In genomic region chr4:78776031-78776728, GRCh38 we compare ENCODE assay signal across 8 cellular contexts. TPM values are rescaled to one million over a fixed set of nuclear protein-coding genes. Genes with fewer than 3 reads are reported as not detected.
DNase-seq lines count a peak whose midpoint lies in the region; ATAC-seq, FAIRE-seq and TF ChIP-seq lines count a peak whose summit lies in the region.

TSS of gene BMP2K (plus strand) at chr4:78776350. CDS start at chr4:78776544, 194 bp downstream.

- H3K27ac ChIP-seq in endothelial cell of umbilical vein (ENCODE audit: insufficient read depth, low read depth, low read length), result peak within 1 kb of the TSS; percentile 97

- no peaks in the 10 kb centered on the region for H3K9me1 ChIP-seq in endothelial cell of umbilical vein (replicated peaks; ENCODE audit: control insufficient read depth, extremely low read depth, insufficient read depth, low read length)

- H3K36me3 ChIP-seq in endothelial cell of umbilical vein (ENCODE audit: control insufficient read depth in 2 of 2, extremely low read depth in 1 of 2, insufficient read depth in 2 of 2, low read length in 2 of 2), result no peaks in the 10 kb centered on the region

- H3K9ac ChIP-seq in endothelial cell of umbilical vein (replicated peaks; ENCODE audit: extremely low read depth, insufficient read depth, low read length), result peak within 1 kb of the TSS; percentile 98

- H3K27me3 ChIP-seq in endothelial cell of umbilical vein (ENCODE audit: control insufficient read depth in 2 of 2, insufficient read depth in 2 of 2, low read length in 2 of 2) (no peaks in the 10 kb centered on the region), mononuclear cell (ENCODE audit: insufficient read depth, low read length) (no peaks in the 10 kb centered on the region)

- dilution Hi-C loops in endothelial cell of umbilical vein (cut with MboI; ENCODE audit: extremely low pct_ligation_motif_present, low sequenced_read_pairs), result no loop called here

- H3K4me3 ChIP-seq in endothelial cell of umbilical vein (replicated peaks in 1 of 3; ENCODE audit: insufficient read depth in 1 of 3, low read depth in 1 of 3, low read length in 3 of 3) (peak within 1 kb of the TSS; percentile 89 to 99 (median 91)), mononuclear cell (ENCODE audit: low read length) (peak within 1 kb of the TSS; percentile 89)

- in situ Hi-C loops in GM18951 (cut with MboI; ENCODE audit: low sequenced_read_pairs, unreplicated experiment), result loop anchor here (10.0 kb wide), 1 partner anchor 161 kb away; no protein-coding TSS in a partner anchor

- DNase-seq in C1 segment of cervical spinal cord (lab: John Stamatoyannopoulos, UW) (peak in 13 of 14 donors; percentile 46 to 97 (median 91)), NOMO-1 treated with DMSO at 0.1 percent for 48 hours (lab: John Stamatoyannopoulos, UW; ENCODE audit: unreplicated experiment) (peak; percentile 77), endothelial cell of umbilical vein (ENCODE audit: low read depth, low spot score) (peak; percentile 80)
- peak; percentile 88 for DNase-seq in activated CD8-positive, alpha-beta memory T cell treated with anti-CD3 and anti-CD28 coated beads, Interleukin-2, amount 50 U/mL, for 48 hours
- DNase-seq in stimulated activated CD8-positive, alpha-beta memory T cell treated with anti-CD3 and anti-CD28 coated beads, Interleukin-4, amount 100 ng/mL, for 1 hour (ENCODE audit: low read depth in 2 of 2, low spot score in 1 of 2), result peak; percentile 56 to 63

- CTCF ChIA-PET in endothelial cell of umbilical vein (lab: Charles Lee), result interaction anchor here (0.8 to 2.8 kb wide), 16 partner anchors 11 to 207 kb away, joined by 3 to 28 read pairs (median 4); no protein-coding TSS in a partner anchor

- intact Hi-C loops in endothelial cell of umbilical vein (cut with micrococcal nuclease), result loop anchor here (2.0 to 5.0 kb wide), 4 partner anchors 55 to 913 kb away; partner anchors contain the start of genes ANXA3 and MRPL1

- H2AFZ ChIP-seq in endothelial cell of umbilical vein (ENCODE audit: low read depth, low read length), result peak within 1 kb of the TSS; percentile 88

- H3K79me2 ChIP-seq in endothelial cell of umbilical vein (ENCODE audit: control insufficient read depth, insufficient read depth, low read length), result peaks cover 47% of the 10 kb centered on the region

- H3K9me3 ChIP-seq in endothelial cell of umbilical vein (replicated peaks; ENCODE audit: control insufficient read depth, insufficient read depth, low read length) (no peaks in the 10 kb centered on the region), mononuclear cell (ENCODE audit: low read depth, low read length) (no peaks in the 10 kb centered on the region)

- peaks cover 6% of the 10 kb centered on the region for H4K20me1 ChIP-seq in endothelial cell of umbilical vein (replicated peaks; ENCODE audit: control insufficient read depth, extremely low read depth, insufficient read depth, low read length)

- H3K4me1 ChIP-seq in endothelial cell of umbilical vein (ENCODE audit: control insufficient read depth, extremely low read depth, insufficient read depth, low read length) (peaks cover 24% of the 10 kb centered on the region), mononuclear cell (ENCODE audit: insufficient read depth, low read length) (peaks cover 35% of the 10 kb centered on the region)

- TF ChIP-seq POLR2A in GM18951 (IDR thresholded peaks at IDR 0.05; ENCODE audit: extremely low read depth, insufficient read depth, insufficient read length) (peak; percentile 87), endothelial cell of umbilical vein (IDR thresholded peaks at IDR 0.05; ENCODE audit: low read depth, low read length) (peak; percentile 65)

- no TSS peak for BruUV-seq in endothelial cell of umbilical vein (replicated peaks; lab: Mats Ljungman, UMichigan)

- ATAC-seq in HG03159 (IDR thresholded peaks at IDR 0.05; ENCODE audit: unreplicated experiment), result peak; percentile 70

- TF ChIP-seq CTCF in endothelial cell of umbilical vein (IDR thresholded peaks at IDR 0.05; ENCODE audit: extremely low read depth in 1 of 2, insufficient read depth in 1 of 2, low read depth in 1 of 2, low read length in 2 of 2), result no peak

- POLR2A ChIA-PET in endothelial cell of umbilical vein (lab: Charles Lee), result interaction anchor here (0.6 to 1.5 kb wide), 5 partner anchors 8 to 218 kb away, joined by 3 to 6 read pairs (median 4); no protein-coding TSS in a partner anchor

- H3K4me2 ChIP-seq in endothelial cell of umbilical vein (ENCODE audit: insufficient read depth, low read length), result peak within 1 kb of the TSS; percentile 91

- FAIRE-seq in endothelial cell of umbilical vein (lab: Jason Lieb, UNC), result no peak

TF ChIP-seq in endothelial cell of umbilical vein, 7 proteins besides CTCF, POLR2A, EP300 and RAD21:
- TF ChIP-seq POLR2AphosphoS5 (IDR thresholded peaks at IDR 0.05; ENCODE audit: insufficient read depth, low read depth, low read length) (peak; percentile 64), JUN (IDR thresholded peaks at IDR 0.05; ENCODE audit: borderline replicate concordance, insufficient read depth, insufficient read length, low read depth) (no peak), MYC (IDR thresholded peaks at IDR 0.05; ENCODE audit: low read depth, low read length) (no peak)

RNA-seq across cellular contexts. Expression of gene BMP2K, which starts in this region (rescaled TPM):
- 37.9 and 38.9 TPM in 2 replicates for total RNA-seq in endothelial cell of umbilical vein
- 14.9 and 16.1 TPM in 2 replicates for polyA plus RNA-seq in endothelial cell of umbilical vein
- polyA plus RNA-seq in endothelial cell of umbilical vein (2011; cell fraction: cytosol; rRNA removed), result 13.1 and 16.8 TPM in 2 replicates
- polyA plus RNA-seq in endothelial cell of umbilical vein (2011; cell fraction: nucleus; rRNA removed), result 60.9 and 70.7 TPM in 2 replicates
- polyA plus RNA-seq in endothelial cell of umbilical vein (2012), result 15.3 and 16.1 TPM in 2 replicates
- polyA minus RNA-seq in endothelial cell of umbilical vein, result 43.5 and 55.3 TPM in 2 replicates
- polyA minus RNA-seq in endothelial cell of umbilical vein (2011; cell fraction: cytosol; rRNA and poly(A)+ RNA removed), result 10.2 TPM
- 132 and 204 TPM in 2 replicates for polyA minus RNA-seq in endothelial cell of umbilical vein (2011; cell fraction: nucleus; rRNA and poly(A)+ RNA removed)
- total RNA-seq in mononuclear cell, result 24.7 TPM

Comparison
In these comparisons a context has a peak if more than half of its experiments do, and no peak if none do; other contexts are left out.
1. Peak in every context shown above with its lines: DNase-seq, ATAC-seq, H3K4me3 ChIP-seq and H3K27ac ChIP-seq.